35 cellular contexts compared by ENCODE assay signal in genomic region chr1:75575837-75576236, GRCh38.
"Had no signal": no experiment of that assay in that cellular context is flagged by ENCODE, and none has a peak within 500 bp of the region (broad histone marks: within the 10 kb centered on the region; RNA-seq: fewer than 3 reads in every experiment).

No MANE protein-coding gene starts in this region.

- H3K9ac ChIP-seq: KMS-11 had no signal

- DNase-seq: Karpas-422, Kasumi-1, KG1, MG63, MM.1S, MV-4-11, NCI-H1048, NCI-H1092, NCI-H1092 treated with DMSO at 0.1 percent for 48 hours, NCI-H1105, NCI-H1105 treated with DMSO at 0.1 percent for 48 hours, NCI-H1417, NCI-H1417 treated with DMSO at 0.1 percent for 48 hours, NCI-H1436, NCI-H1436 treated with DMSO at 0.1 percent for 48 hours, NCI-H146, NCI-H1694, NCI-H1694 treated with DMSO at 0.1 percent for 48 hours, NCI-H187, NCI-H187 treated with DMSO at 0.1 percent for 48 hours, NCI-H1930, NCI-H2029, NCI-H2029 treated with DMSO at 0.1 percent for 48 hours, NCI-H2081, NCI-H2081 treated with DMSO at 0.1 percent for 48 hours, NCI-H2107, NCI-H2171, NCI-H2171 treated with DMSO at 0.1 percent for 48 hours, NCI-H2227 treated with DMSO at 0.1 percent for 48 hours, NCI-H226, NCI-H345, NCI-H446, NCI-H446 treated with DMSO at 0.1 percent for 48 hours, NCI-H510A had no signal

- H3K4me3 ChIP-seq: MG63 had no signal

- H3K36me3 ChIP-seq: MG63 had no signal

- H3K9me3 ChIP-seq: MG63 had no signal

- H3K27ac ChIP-seq: KMS-11 had no signal

- H3K4me2 ChIP-seq: KMS-11 had no signal
